ENCODE assay signal across 1 cellular context in genomic region chr19:2962018-2962670, GRCh38.
TF ChIP-seq lines count a peak whose summit lies in the region.

No MANE protein-coding gene starts in this region.

TF ChIP-seq in IMR-90, 13 proteins besides CTCF, POLR2A, EP300 and RAD21:
- TF ChIP-seq FOS (IDR thresholded peaks at IDR 0.05; ENCODE audit: low read depth, low read length) (peak; percentile 61; the same call in 1 of the 2 replicates), ELK1 (IDR thresholded peaks at IDR 0.05; ENCODE audit: borderline replicate concordance, low read depth, low read length) (no peak), RFX5 (IDR thresholded peaks at IDR 0.05; ENCODE audit: low read depth, low read length) (no peak), MXI1 (IDR thresholded peaks at IDR 0.05; ENCODE audit: borderline replicate concordance, low read depth, low read length) (no peak), USF2 (IDR thresholded peaks at IDR 0.05; ENCODE audit: low read depth, low read length) (no peak), MAZ (IDR thresholded peaks at IDR 0.05; ENCODE audit: borderline replicate concordance, low read depth, low read length) (peak; percentile 92; the same call in 1 of the 2 replicates), SMC3 (IDR thresholded peaks at IDR 0.05; ENCODE audit: low read depth, low read length) (peak; percentile 62), NFE2L2 (IDR thresholded peaks at IDR 0.05; ENCODE audit: low read depth, low read length) (no peak), MAFK (IDR thresholded peaks at IDR 0.05; ENCODE audit: low read depth, low read length) (no peak), RCOR1 (IDR thresholded peaks at IDR 0.05; ENCODE audit: insufficient replicate concordance, low read length) (no peak), BHLHE40 (IDR thresholded peaks at IDR 0.05; ENCODE audit: low read depth, low read length) (0 out of 2 replicates have a peak, but pooled peaks have one; percentile 23), CEBPB (IDR thresholded peaks at IDR 0.05; ENCODE audit: low read depth, low read length) (peak; percentile 41), CHD1 (IDR thresholded peaks at IDR 0.05; ENCODE audit: low read depth, low read length) (no peak)
